Comparison of ENCODE assay signal across 1 cellular context in genomic region chr20:50450961-50451752, GRCh38.
TF ChIP-seq lines count a peak whose summit lies in the region.

No MANE protein-coding gene starts in this region.

TF ChIP-seq in HepG2, 621 proteins besides CTCF, POLR2A, EP300 and RAD21 (continued from another document):
- TF ChIP-seq, protein P1, sequence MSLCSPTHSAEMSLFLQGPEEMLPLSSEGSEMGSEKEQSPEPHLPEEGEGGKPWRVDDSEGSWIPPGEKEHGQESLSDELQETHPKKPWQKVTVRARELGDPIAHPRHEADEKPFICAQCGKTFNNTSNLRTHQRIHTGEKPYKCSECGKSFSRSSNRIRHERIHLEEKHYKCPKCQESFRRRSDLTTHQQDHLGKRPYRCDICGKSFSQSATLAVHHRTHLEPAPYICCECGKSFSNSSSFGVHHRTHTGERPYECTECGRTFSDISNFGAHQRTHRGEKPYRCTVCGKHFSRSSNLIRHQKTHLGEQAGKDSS (CRISPR knock-in tag; IDR thresholded peaks at IDR 0.05; ENCODE audit: borderline replicate concordance, low read depth) = peak; percentile 83; the same call in 1 of the 2 replicates
- no peak for TF ChIP-seq ZNF34 (CRISPR knock-in tag; IDR thresholded peaks at IDR 0.05; ENCODE audit: borderline replicate concordance)
- no peak for TF ChIP-seq CBX1 (IDR thresholded peaks at IDR 0.05; ENCODE audit: low read depth)
- TF ChIP-seq ZBTB38 (CRISPR knock-in tag; IDR thresholded peaks at IDR 0.05) = no peak
- no peak for TF ChIP-seq NCOR1 (IDR thresholded peaks at IDR 0.05; ENCODE audit: borderline replicate concordance, low read length)
- TF ChIP-seq TBL1XR1 (IDR thresholded peaks at IDR 0.05; ENCODE audit: borderline replicate concordance, low read length, partially characterized antibody) = no peak
- no peak; the same call in 1 of the 2 replicates for TF ChIP-seq ZNF644 (CRISPR knock-in tag; IDR thresholded peaks at IDR 0.05; ENCODE audit: low read depth)
- TF ChIP-seq ZNF501 (CRISPR knock-in tag; IDR thresholded peaks at IDR 0.05) = peak; percentile 94
- TF ChIP-seq, protein P2, sequence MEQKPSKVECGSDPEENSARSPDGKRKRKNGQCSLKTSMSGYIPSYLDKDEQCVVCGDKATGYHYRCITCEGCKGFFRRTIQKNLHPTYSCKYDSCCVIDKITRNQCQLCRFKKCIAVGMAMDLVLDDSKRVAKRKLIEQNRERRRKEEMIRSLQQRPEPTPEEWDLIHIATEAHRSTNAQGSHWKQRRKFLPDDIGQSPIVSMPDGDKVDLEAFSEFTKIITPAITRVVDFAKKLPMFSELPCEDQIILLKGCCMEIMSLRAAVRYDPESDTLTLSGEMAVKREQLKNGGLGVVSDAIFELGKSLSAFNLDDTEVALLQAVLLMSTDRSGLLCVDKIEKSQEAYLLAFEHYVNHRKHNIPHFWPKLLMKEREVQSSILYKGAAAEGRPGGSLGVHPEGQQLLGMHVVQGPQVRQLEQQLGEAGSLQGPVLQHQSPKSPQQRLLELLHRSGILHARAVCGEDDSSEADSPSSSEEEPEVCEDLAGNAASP (CRISPR knock-in tag; IDR thresholded peaks at IDR 0.05; ENCODE audit: borderline replicate concordance) = peak; percentile 90; the same call in 1 of the 2 replicates
- TF ChIP-seq, protein P3, sequence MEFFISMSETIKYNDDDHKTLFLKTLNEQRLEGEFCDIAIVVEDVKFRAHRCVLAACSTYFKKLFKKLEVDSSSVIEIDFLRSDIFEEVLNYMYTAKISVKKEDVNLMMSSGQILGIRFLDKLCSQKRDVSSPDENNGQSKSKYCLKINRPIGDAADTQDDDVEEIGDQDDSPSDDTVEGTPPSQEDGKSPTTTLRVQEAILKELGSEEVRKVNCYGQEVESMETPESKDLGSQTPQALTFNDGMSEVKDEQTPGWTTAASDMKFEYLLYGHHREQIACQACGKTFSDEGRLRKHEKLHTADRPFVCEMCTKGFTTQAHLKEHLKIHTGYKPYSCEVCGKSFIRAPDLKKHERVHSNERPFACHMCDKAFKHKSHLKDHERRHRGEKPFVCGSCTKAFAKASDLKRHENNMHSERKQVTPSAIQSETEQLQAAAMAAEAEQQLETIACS (CRISPR knock-in tag; IDR thresholded peaks at IDR 0.05) = no peak
- no peak for TF ChIP-seq CREBL2 (CRISPR knock-in tag; IDR thresholded peaks at IDR 0.05; ENCODE audit: borderline replicate concordance)
- no peak for TF ChIP-seq ZSCAN20 (CRISPR knock-in tag; IDR thresholded peaks at IDR 0.05; ENCODE audit: borderline replicate concordance)
- TF ChIP-seq ZNF326 (CRISPR knock-in tag; IDR thresholded peaks at IDR 0.05; ENCODE audit: borderline replicate concordance) = no peak
- peak; percentile 26; the same call in 1 of the 2 replicates for TF ChIP-seq THAP11 (CRISPR knock-in tag; IDR thresholded peaks at IDR 0.05)
- TF ChIP-seq ZBTB3 (CRISPR knock-in tag; IDR thresholded peaks at IDR 0.05; ENCODE audit: borderline replicate concordance, low read depth) = peak; percentile 52; the same call in 1 of the 2 replicates
- TF ChIP-seq NR0B2 (CRISPR knock-in tag; IDR thresholded peaks at IDR 0.05) = no peak
- no peak for TF ChIP-seq ZNF562 (CRISPR knock-in tag; IDR thresholded peaks at IDR 0.05; ENCODE audit: borderline replicate concordance)
- no peak for TF ChIP-seq SETDB1 (CRISPR knock-in tag; IDR thresholded peaks at IDR 0.05; ENCODE audit: borderline replicate concordance)
- TF ChIP-seq ZNF382 (CRISPR knock-in tag; IDR thresholded peaks at IDR 0.05; ENCODE audit: borderline replicate concordance) = no peak
- TF ChIP-seq PITX1 (CRISPR knock-in tag; IDR thresholded peaks at IDR 0.05) = peak; percentile 45; the same call in 1 of the 2 replicates
- no peak for TF ChIP-seq HBP1 (CRISPR knock-in tag; IDR thresholded peaks at IDR 0.05; ENCODE audit: low read depth)
- no peak for TF ChIP-seq CERS6 (CRISPR knock-in tag; IDR thresholded peaks at IDR 0.05)
- 0 out of 2 replicates have a peak, but pooled peaks have one; percentile 30 for TF ChIP-seq HIVEP1 (CRISPR knock-in tag; IDR thresholded peaks at IDR 0.05)
- TF ChIP-seq, protein P4, sequence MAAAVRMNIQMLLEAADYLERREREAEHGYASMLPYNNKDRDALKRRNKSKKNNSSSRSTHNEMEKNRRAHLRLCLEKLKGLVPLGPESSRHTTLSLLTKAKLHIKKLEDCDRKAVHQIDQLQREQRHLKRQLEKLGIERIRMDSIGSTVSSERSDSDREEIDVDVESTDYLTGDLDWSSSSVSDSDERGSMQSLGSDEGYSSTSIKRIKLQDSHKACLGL (CRISPR knock-in tag; IDR thresholded peaks at IDR 0.05) = 0 out of 2 replicates have a peak, but pooled peaks have one; percentile 29
- no peak for TF ChIP-seq ZNF724P (CRISPR knock-in tag; IDR thresholded peaks at IDR 0.05; ENCODE audit: borderline replicate concordance)
- 0 out of 2 replicates have a peak, but pooled peaks have one; percentile 68 for TF ChIP-seq SSRP1 (CRISPR knock-in tag; IDR thresholded peaks at IDR 0.05)
- no peak for TF ChIP-seq ZNF576 (CRISPR knock-in tag; IDR thresholded peaks at IDR 0.05)
- peak; percentile 67; the same call in 1 of the 2 replicates for TF ChIP-seq THAP9 (CRISPR knock-in tag; IDR thresholded peaks at IDR 0.05; ENCODE audit: borderline replicate concordance)
- no peak for TF ChIP-seq PRPF4 (IDR thresholded peaks at IDR 0.05; ENCODE audit: low read depth, low read length, poor library complexity, severe bottlenecking)
- peak; percentile 49; the same call in 1 of the 2 replicates for TF ChIP-seq ZNF275 (CRISPR knock-in tag; IDR thresholded peaks at IDR 0.05; ENCODE audit: borderline replicate concordance)
